Comparison of ENCODE assay signal across 12 cellular contexts in genomic region chr3:58249358-58250092, GRCh38. TPM values are rescaled to one million over a fixed set of nuclear protein-coding genes. Genes with fewer than 3 reads are reported as not detected.
DNase-seq lines count a peak whose midpoint lies in the region; ATAC-seq and TF ChIP-seq lines count a peak whose summit lies in the region.
"Had no signal": no experiment of that assay in that cellular context is flagged by ENCODE, and none has a peak within 500 bp of the region (broad histone marks: within the 10 kb centered on the region; RNA-seq: fewer than 3 reads in every experiment).

No MANE protein-coding gene starts in this region.

- no peaks in the 10 kb centered on the region for H3K36me3 ChIP-seq in GM23338 (ENCODE audit: insufficient read depth)
- no peaks in the 10 kb centered on the region for H3K36me3 ChIP-seq in hepatocyte (replicated peaks; ENCODE audit: insufficient read depth, low read depth)

- H3K4me1 ChIP-seq in GM23338 (ENCODE audit: insufficient read depth) (no peaks in the 10 kb centered on the region), hepatocyte (ENCODE audit: insufficient read depth) (peaks cover 7% of the 10 kb centered on the region)

- no peak overlapping the region for H3K27ac ChIP-seq in GM23338 (ENCODE audit: low read depth)
- no peak overlapping the region for H3K27ac ChIP-seq in VCaP
- H3K27ac ChIP-seq in hepatocyte = peak overlapping the region; percentile 75

- no peaks in the 10 kb centered on the region for H3K9me3 Mint-ChIP-seq in GM23338
- H3K9me3 Mint-ChIP-seq: activated T-helper 1 cell treated with anti-CD3 and anti-CD28 coated beads, Interleukin-12 subunit alpha, Interleukin-12 subunit beta, Interleukin-2, Interleukin-4 antibody, amounts not matched to agents 30 ng/mL and 10 ng/mL and 1 ng/mL, durations not matched to agents 14 hours and 24 hours and 36 hours; natural killer cell treated with Interleukin-12 subunit alpha and Interleukin-12 subunit beta and Interleukin-15 and Interleukin-18, amount 100 ng/mL, for 72 hours had no signal

- TF ChIP-seq CTCF in GM23338 (conservative IDR thresholded peaks at IDR 0.05; ENCODE audit: low read depth in 2 of 2) = peak; percentile 26 to 29; a peak in 2 of 4 replicates
- TF ChIP-seq CTCF in VCaP (conservative IDR thresholded peaks at IDR 0.05) = peak; percentile 22; the same call in 1 of the 2 replicates
- TF ChIP-seq CTCF in hepatocyte (IDR thresholded peaks at IDR 0.05; ENCODE audit: poor library complexity) = peak; percentile 25

- ATAC-seq in GM23338 (peak; percentile 80), sciatic nerve (peak; percentile 42), HG03565 (IDR thresholded peaks at IDR 0.05; ENCODE audit: unreplicated experiment) (no peak), HG02938 (IDR thresholded peaks at IDR 0.05; ENCODE audit: unreplicated experiment) (no peak), GM21619 (IDR thresholded peaks at IDR 0.05; ENCODE audit: unreplicated experiment) (no peak)
- ATAC-seq: natural killer cell treated with Interleukin-12 subunit alpha and Interleukin-12 subunit beta and Interleukin-15 and Interleukin-18, amount 100 ng/mL, for 72 hours had no signal

- H3K36me3 Mint-ChIP-seq in GM23338 (ENCODE audit: low read depth) = no peaks in the 10 kb centered on the region
- H3K36me3 Mint-ChIP-seq: natural killer cell treated with Interleukin-12 subunit alpha and Interleukin-12 subunit beta and Interleukin-15 and Interleukin-18, amount 100 ng/mL, for 72 hours had no signal

- peak; percentile 48 for DNase-seq in GM23338 (ENCODE audit: low spot score)
- DNase-seq in hepatocyte (ENCODE audit: low spot score) = peak; percentile 61
- DNase-seq in sciatic nerve (ENCODE audit: low spot score) = no peak
- no peak for DNase-seq in CD1c-positive myeloid dendritic cell (ENCODE audit: extremely low spot score)
- DNase-seq: NCI-H2171 had no signal

- H3K9me2 ChIP-seq in GM23338 (ENCODE audit: insufficient read depth) (no peaks in the 10 kb centered on the region), hepatocyte (replicated peaks; ENCODE audit: insufficient read depth) (no peaks in the 10 kb centered on the region)

- H3K4me3 Mint-ChIP-seq in GM23338 = no peak overlapping the region
- H3K4me3 Mint-ChIP-seq: activated T-helper 1 cell treated with anti-CD3 and anti-CD28 coated beads, Interleukin-12 subunit alpha, Interleukin-12 subunit beta, Interleukin-2, Interleukin-4 antibody, amounts not matched to agents 30 ng/mL and 10 ng/mL and 1 ng/mL, durations not matched to agents 14 hours and 24 hours and 36 hours; natural killer cell treated with Interleukin-12 subunit alpha and Interleukin-12 subunit beta and Interleukin-15 and Interleukin-18, amount 100 ng/mL, for 72 hours had no signal

- H3K27ac Mint-ChIP-seq in GM23338 = no peak overlapping the region
- H3K27ac Mint-ChIP-seq: activated T-helper 1 cell treated with anti-CD3 and anti-CD28 coated beads, Interleukin-12 subunit alpha, Interleukin-12 subunit beta, Interleukin-2, Interleukin-4 antibody, amounts not matched to agents 30 ng/mL and 10 ng/mL and 1 ng/mL, durations not matched to agents 14 hours and 24 hours and 36 hours; natural killer cell treated with Interleukin-12 subunit alpha and Interleukin-12 subunit beta and Interleukin-15 and Interleukin-18, amount 100 ng/mL, for 72 hours had no signal

- peaks cover 1% of the 10 kb centered on the region for H3K27me3 Mint-ChIP-seq in GM23338 (ENCODE audit: insufficient read depth, low read depth, poor library complexity)
- H3K27me3 Mint-ChIP-seq: natural killer cell treated with Interleukin-12 subunit alpha and Interleukin-12 subunit beta and Interleukin-15 and Interleukin-18, amount 100 ng/mL, for 72 hours had no signal

- intact Hi-C loops in sciatic nerve (cut with DNase I) = no loop called here

- H3K79me2 ChIP-seq in GM23338 (replicated peaks; ENCODE audit: insufficient read depth) = no peaks in the 10 kb centered on the region
- H3K79me2 ChIP-seq in hepatocyte = peaks cover 12% of the 10 kb centered on the region

- 41% methylated on average over 7 of the region's 7 CpGs for WGBS in hepatocyte (ENCODE audit: low lambda C conversion rate, missing lambda C conversion rate)

- peaks cover 12% of the 10 kb centered on the region; the same call in 2 of the 3 replicates for H3K4me1 Mint-ChIP-seq in GM23338

- H4K20me1 ChIP-seq in GM23338 (replicated peaks; ENCODE audit: insufficient read depth) (no peaks in the 10 kb centered on the region), hepatocyte (ENCODE audit: insufficient read depth, poor library complexity, severe bottlenecking) (no peaks in the 10 kb centered on the region)

- H3K27me3 ChIP-seq in GM23338 (ENCODE audit: insufficient read depth) (no peaks in the 10 kb centered on the region), hepatocyte (no peaks in the 10 kb centered on the region)

- no peaks in the 10 kb centered on the region for H3F3A ChIP-seq in GM23338 (replicated peaks; ENCODE audit: low read depth)

- no peaks in the 10 kb centered on the region for H3K9me3 ChIP-seq in hepatocyte (ENCODE audit: low read depth)

- no peak overlapping the region for H2AFZ ChIP-seq in GM23338
- H2AFZ ChIP-seq in hepatocyte = no peak overlapping the region

- no peak overlapping the region for H3K4me3 ChIP-seq in GM23338
- H3K4me3 ChIP-seq in hepatocyte = no peak overlapping the region

- H3K4me2 ChIP-seq in GM23338 (no peak overlapping the region), hepatocyte (peak overlapping the region; percentile 43)

TF ChIP-seq in GM23338, 12 proteins besides CTCF, POLR2A, EP300 and RAD21:
- TF ChIP-seq JUNB (IDR thresholded peaks at IDR 0.05; ENCODE audit: unreplicated experiment) (no peak), EZH2 (IDR thresholded peaks at IDR 0.05; ENCODE audit: low read depth, unreplicated experiment) (no peak), NANOG (IDR thresholded peaks at IDR 0.05; ENCODE audit: borderline replicate concordance) (no peak), EZH2phosphoT487 (IDR thresholded peaks at IDR 0.05; ENCODE audit: unreplicated experiment) (no peak)

RNA-seq across cellular contexts. Expression of gene ABHD6, which starts 11.9 kb away (rescaled TPM):
- total RNA-seq in GM23338 (2014; rRNA removed; shearing (Covaris generic)) = 5.5 and 6.5 TPM in 2 replicates
- polyA plus RNA-seq in GM23338 (2016; fragmentation: Nextera tagmentation; extraction: Ambion mirVana) (3.7 TPM in 2 replicates), hepatocyte (13.9 and 24.6 TPM in 2 replicates)
- total RNA-seq in hepatocyte (19.1 and 25.1 TPM in 2 replicates), sciatic nerve (14.0 TPM)

RNA-seq across cellular contexts. Expression of gene DNASE1L3, which starts 38.8 kb away (rescaled TPM):
- not detected in 2 replicates for total RNA-seq in GM23338 (2014; rRNA removed; shearing (Covaris generic))
- polyA plus RNA-seq in GM23338 (2016; fragmentation: Nextera tagmentation; extraction: Ambion mirVana) = not detected in 2 replicates
- total RNA-seq in hepatocyte = 0.48 and 0.97 TPM in 2 replicates
- 0.99 and 1.8 TPM in 2 replicates for polyA plus RNA-seq in hepatocyte
- total RNA-seq in sciatic nerve = 2.0 TPM
- total RNA-seq: activated T-helper 1 cell treated with anti-CD3 and anti-CD28 coated beads, Interleukin-12 subunit alpha, Interleukin-12 subunit beta, Interleukin-2, Interleukin-4 antibody, amounts not matched to agents 30 ng/mL and 10 ng/mL and 1 ng/mL, durations not matched to agents 14 hours and 24 hours and 36 hours; natural killer cell treated with Interleukin-12 subunit alpha and Interleukin-12 subunit beta and Interleukin-15 and Interleukin-18, amount 100 ng/mL, for 72 hours; T-helper 1 cell treated with Interleukin-12 subunit alpha and Interleukin-12 subunit beta and Interleukin-4 antibody, amounts not matched to agents 30 ng/mL and 1 ng/mL, for 36 hours had no signal

RNA-seq across cellular contexts. Expression of gene RPP14, which starts 56.5 kb away (rescaled TPM):
- 14.4 and 18.6 TPM in 2 replicates for total RNA-seq in GM23338 (2014; rRNA removed; shearing (Covaris generic))
- polyA plus RNA-seq in GM23338 (2016; fragmentation: Nextera tagmentation; extraction: Ambion mirVana) (10.5 and 11.7 TPM in 2 replicates), hepatocyte (13.8 and 14.0 TPM in 2 replicates)
- total RNA-seq in hepatocyte (18.3 and 18.5 TPM in 2 replicates), sciatic nerve (12.5 TPM)

RNA-seq across cellular contexts. Expression of gene HTD2, which starts 56.8 kb away (rescaled TPM):
- 8.7 and 19.3 TPM in 2 replicates for total RNA-seq in GM23338 (2014; rRNA removed; shearing (Covaris generic))
- polyA plus RNA-seq in GM23338 (2016; fragmentation: Nextera tagmentation; extraction: Ambion mirVana) = 22.0 and 24.2 TPM in 2 replicates
- 4.5 and 13.0 TPM in 2 replicates for total RNA-seq in hepatocyte
- 18.1 and 19.0 TPM in 2 replicates for polyA plus RNA-seq in hepatocyte
- total RNA-seq in sciatic nerve = 12.9 TPM

Comparison
In these comparisons a context has a peak if more than half of its experiments do, and no peak if none do; other contexts are left out.
1. ATAC-seq: peak in GM23338 (single experiment) and sciatic nerve (single experiment); none in HG03565 (single experiment), HG02938 (single experiment) and GM21619 (single experiment).
2. DNase-seq: peak in GM23338 (single experiment) and hepatocyte (single experiment); none in sciatic nerve (single experiment) and CD1c-positive myeloid dendritic cell (single experiment).
3. Peak in every context shown above with its lines, with median percentiles within 50 percentile points of each other: CTCF ChIP-seq.